8 cellular contexts compared by ENCODE assay signal in genomic region chr14:103529383-103530365, GRCh38. TPM values are rescaled to one million over a fixed set of nuclear protein-coding genes. Genes with fewer than 3 reads are reported as not detected.
DNase-seq lines count a peak whose midpoint lies in the region; ATAC-seq, FAIRE-seq and TF ChIP-seq lines count a peak whose summit lies in the region.

No MANE protein-coding gene starts in this region.

- peaks cover 6% of the 10 kb centered on the region for H3K36me3 Mint-ChIP-seq in CD8-positive, alpha-beta T cell

- H3K27ac ChIP-seq in CD8-positive, alpha-beta T cell (ENCODE audit: low read depth, low read length): peak overlapping the region; percentile 77
- H3K27ac ChIP-seq in H1 (ENCODE audit: low read depth, low read length): peak overlapping the region; percentile 59; the same call in 1 of the 2 replicates

- no peaks in the 10 kb centered on the region for H3K9me3 Mint-ChIP-seq in CD8-positive, alpha-beta T cell

- POLR2A ChIA-PET in CD8-positive, alpha-beta T cell (lab: Charles Lee): interaction anchor here (0.8 to 1.4 kb wide), 4 partner anchors 9 to 196 kb away, joined by 3 to 4 read pairs (median 3); partner anchors contain the start of genes BAG5 and EIF5
- POLR2A ChIA-PET in H1 (lab: Charles Lee; ENCODE audit: partially characterized antibody): interaction anchor here (0.6 to 29.8 kb wide), 11 partner anchors 11 to 379 kb away, joined by 3 to 844 read pairs (median 3); partner anchors contain the start of genes BAG5, CKB and EIF5

- no peak for ATAC-seq in CD8-positive, alpha-beta T cell

- no peaks in the 10 kb centered on the region for H3K27me3 ChIP-seq in CD8-positive, alpha-beta T cell (ENCODE audit: insufficient read depth, low read length)
- H3K27me3 ChIP-seq in H1 (replicated peaks in 1 of 4; ENCODE audit: control insufficient read depth in 3 of 4, extremely low read depth in 1 of 4, insufficient read depth in 3 of 4, low read length in 3 of 4) (peaks cover 0 to 7% (median 0%) of the 10 kb centered on the region in 4 experiments; a peak in 2 of 7 replicates), neuron (ENCODE audit: insufficient read depth, low read length) (no peaks in the 10 kb centered on the region)

- no peak for DNase-seq in CD8-positive, alpha-beta T cell
- DNase-seq in NB4 (ENCODE audit: low read depth) (no peak), H1 (ENCODE audit: low read depth in 1 of 2, low spot score in 2 of 2) (no peak), NCI-H2196 (lab: John Stamatoyannopoulos, UW; ENCODE audit: unreplicated experiment) (no peak), islet precursor cell (no peak), SW480 (ENCODE audit: low spot score) (no peak), NCI-H345 (lab: John Stamatoyannopoulos, UW) (no peak)

- H3K4me2 ChIP-seq in H1 (ENCODE audit: insufficient read depth in 1 of 2, low read depth in 2 of 2, low read length in 2 of 2): peak overlapping the region; percentile 87 to 97

- peak overlapping the region; percentile 79 for H4K8ac ChIP-seq in H1 (ENCODE audit: extremely low read depth, insufficient read depth, low read length)

- H2BK5ac ChIP-seq in H1 (ENCODE audit: low read depth, low read length): no peak overlapping the region

- peaks cover 37% of the 10 kb centered on the region for H3K4me1 Mint-ChIP-seq in CD8-positive, alpha-beta T cell (ENCODE audit: low read depth)

- peak overlapping the region; percentile 97 for H3K4ac ChIP-seq in H1 (replicated peaks; ENCODE audit: insufficient read length, low read depth, low read length)

- peak overlapping the region; percentile 93 for H3K27ac Mint-ChIP-seq in CD8-positive, alpha-beta T cell

- peak overlapping the region; percentile 44 for H4K91ac ChIP-seq in H1 (replicated peaks; ENCODE audit: insufficient read length, low read length)

- H3K79me1 ChIP-seq in H1 (ENCODE audit: low read depth, low read length): peaks cover 24% of the 10 kb centered on the region

- no peak for TF ChIP-seq POLR2A in NB4 (IDR thresholded peaks at IDR 0.05; ENCODE audit: extremely low read depth, insufficient read length)
- TF ChIP-seq POLR2A in H1 (IDR thresholded peaks at IDR 0.05; ENCODE audit: control extremely low read depth in 1 of 2, low read depth in 2 of 2, low read length in 2 of 2): no peak

- no peaks in the 10 kb centered on the region for H3K9me3 ChIP-seq in CD8-positive, alpha-beta T cell (ENCODE audit: low read length)
- H3K9me3 ChIP-seq in H1 (ENCODE audit: insufficient read depth in 2 of 2, low read depth in 1 of 2, low read length in 1 of 2) (no peaks in the 10 kb centered on the region), neuron (ENCODE audit: low read length) (no peaks in the 10 kb centered on the region)

- H3K4me3 Mint-ChIP-seq in CD8-positive, alpha-beta T cell: peak overlapping the region; percentile 91

- no peak overlapping the region for H3K18ac ChIP-seq in H1 (ENCODE audit: extremely low read depth, low read length)

- peaks cover 31% of the 10 kb centered on the region for H3K4me1 ChIP-seq in CD8-positive, alpha-beta T cell (ENCODE audit: insufficient read depth, low read length)
- H3K4me1 ChIP-seq in H1 (replicated peaks in 1 of 4; ENCODE audit: control insufficient read depth in 3 of 4, insufficient read depth in 4 of 4, low read length in 3 of 4) (peaks cover 0 to 12% (median 10%) of the 10 kb centered on the region in 4 experiments; a peak in 6 of 7 replicates), neuron (ENCODE audit: insufficient read depth, low read length) (peaks cover 31% of the 10 kb centered on the region)

- no peak for TF ChIP-seq RAD21 in H1 (IDR thresholded peaks at IDR 0.05 in 1 of 2, conservative IDR thresholded peaks at IDR 0.05 in 1 of 2; ENCODE audit: low read depth in 2 of 2, low read length in 2 of 2)

- CTCF ChIA-PET in CD8-positive, alpha-beta T cell (lab: Charles Lee): interaction anchor here (5.4 to 8.6 kb wide), 2 partner anchors 12 to 17 kb away, joined by 35 to 71 read pairs; no protein-coding TSS in a partner anchor
- CTCF ChIA-PET in H1 (lab: Charles Lee; ENCODE audit: partially characterized antibody): interaction anchor here (0.6 to 28.8 kb wide), 5 partner anchors 17 to 425 kb away, joined by 3 to 921 read pairs (median 3); partner anchors contain the start of gene CKB

- 54% methylated on average over 42 of the region's 42 CpGs; no CpG with 5 or more reads in 1 of the 2 experiments for WGBS in H1 (ENCODE audit: extremely low coverage in 1 of 2, insufficient coverage in 1 of 2, insufficient read length in 1 of 2, insufficient replicate concordance in 2 of 2, low coverage in 1 of 2, low lambda C conversion rate in 2 of 2, missing lambda C conversion rate in 1 of 2), 2 experiments

- FAIRE-seq in H1 (lab: Jason Lieb, UNC): no peak

- peaks cover 5 to 20% of the 10 kb centered on the region in 2 experiments; a peak in 3 of 4 replicates for H3K79me2 ChIP-seq in H1 (ENCODE audit: control insufficient read depth in 1 of 2, insufficient read depth in 2 of 2, low read length in 2 of 2)

- peaks cover 13 to 37% of the 10 kb centered on the region in 2 experiments for H4K20me1 ChIP-seq in H1 (replicated peaks in 1 of 2; ENCODE audit: control insufficient read depth in 1 of 2, insufficient read depth in 2 of 2, low read length in 2 of 2)

- H3K4me3 ChIP-seq in CD8-positive, alpha-beta T cell (ENCODE audit: low read depth, low read length): peak overlapping the region; percentile 87
- peak overlapping the region; percentile 90 for H3K4me3 ChIP-seq in NB4 (ENCODE audit: low read depth, low read length)
- peak overlapping the region; percentile 61 to 97 (median 94) for H3K4me3 ChIP-seq in H1 (ENCODE audit: extremely low read depth in 1 of 4, insufficient read depth in 2 of 4, low read depth in 3 of 4, low read length in 4 of 4)
- peak overlapping the region; percentile 94 for H3K4me3 ChIP-seq in neuron (ENCODE audit: low read length)

- 0 out of 2 replicates have a peak overlapping the region, but pooled peaks have one; percentile 61 for H2AK5ac ChIP-seq in H1 (ENCODE audit: low read depth, low read length)

- H4K5ac ChIP-seq in H1 (ENCODE audit: insufficient read length, low read depth, low read length): no peak overlapping the region

- H3K23ac ChIP-seq in H1 (ENCODE audit: insufficient read length): no peak overlapping the region

- H2BK120ac ChIP-seq in H1 (replicated peaks; ENCODE audit: low read depth, low read length): no peak overlapping the region

- no peak overlapping the region for H2BK20ac ChIP-seq in H1 (ENCODE audit: low read length)

- H3K9ac ChIP-seq in H1 (replicated peaks in 1 of 4; ENCODE audit: extremely low read depth in 1 of 4, low read depth in 3 of 4, low read length in 3 of 4): peak overlapping the region; percentile 59 to 82 (median 68)

- H2BK12ac ChIP-seq in H1 (ENCODE audit: low read depth, low read length): no peak overlapping the region; the same call in 1 of the 2 replicates

- peak overlapping the region; percentile 44 for H3K56ac ChIP-seq in H1 (replicated peaks; ENCODE audit: insufficient read length, low read depth, low read length)

- H3K23me2 ChIP-seq in H1 (ENCODE audit: low read depth, low read length): peaks cover 8% of the 10 kb centered on the region; the same call in 1 of the 2 replicates

- TF ChIP-seq CTCF in CD8-positive, alpha-beta T cell (IDR thresholded peaks at IDR 0.05): no peak
- TF ChIP-seq CTCF in NB4 (IDR thresholded peaks at IDR 0.05; ENCODE audit: low read depth, low read length) (no peak), H1 (IDR thresholded peaks at IDR 0.05; ENCODE audit: control extremely low read depth in 1 of 3, insufficient read depth in 1 of 3, low read depth in 1 of 3, low read length in 3 of 3) (no peak)

- no peaks in the 10 kb centered on the region for H3K27me3 Mint-ChIP-seq in CD8-positive, alpha-beta T cell (ENCODE audit: low read depth)

- H3K14ac ChIP-seq in H1 (ENCODE audit: insufficient read length): no peak overlapping the region

- H2AFZ ChIP-seq in H1 (ENCODE audit: low read length) (no peak overlapping the region), neuron (ENCODE audit: low read depth, low read length) (peak overlapping the region; percentile 34)

- intact Hi-C loops in CD8-positive, alpha-beta T cell (cut with DNase I, micrococcal nuclease): loop anchor here (1.0 to 10.0 kb wide), 4 partner anchors 33 to 195 kb away; partner anchors contain the start of genes BAG5 (in 2 of the 2), COA8 (in 2 of the 2), EIF5 (in 1 of the 2) and KLC1 (in 1 of the 2)

- no peak for TF ChIP-seq EP300 in H1 (IDR thresholded peaks at IDR 0.05; ENCODE audit: borderline replicate concordance in 1 of 2, low read depth in 2 of 2, low read length in 2 of 2)

- H2BK15ac ChIP-seq in H1 (ENCODE audit: low read length): no peak overlapping the region

- no peaks in the 10 kb centered on the region for H3K36me3 ChIP-seq in CD8-positive, alpha-beta T cell (ENCODE audit: insufficient read depth, low read length)
- H3K36me3 ChIP-seq in H1 (ENCODE audit: control insufficient read depth in 2 of 4, insufficient read depth in 4 of 4, low read length in 3 of 4) (peaks cover 0 to 10% (median 1%) of the 10 kb centered on the region in 4 experiments; a peak in 3 of 8 replicates), neuron (ENCODE audit: insufficient read depth, low read length) (peaks cover 10% of the 10 kb centered on the region)

RNA-seq across cellular contexts. Expression of gene TRMT61A, which starts 0.7 kb away (rescaled TPM):
- total RNA-seq in CD8-positive, alpha-beta T cell: 10 to 100 TPM; 10.9 to 11.6 TPM
- total RNA-seq in H1 (2021; fragmentation: NEBNext Ultra II Directional; extraction: Animal tissue kit (Norgen Biotek cat#: 25700)): 15.1 and 15.8 TPM in 2 replicates
- 19.0 and 29.7 TPM in 2 replicates for polyA plus RNA-seq in H1 (2011; rRNA removed)
- polyA plus RNA-seq in H1 (2011; cell fraction: cytosol; rRNA removed): 23.3 TPM
- 44.0 TPM for polyA plus RNA-seq in H1 (2011; cell fraction: nucleus; rRNA removed)
- 9.2 to 14.2 TPM (median 13.8 TPM) in 4 replicates for polyA plus RNA-seq in H1 (2012, experiment 1 of 2)
- 11.3 TPM for polyA plus RNA-seq in H1 (2012, experiment 2 of 2)
- 6.8 TPM for polyA plus RNA-seq in H1 (2013, experiment 1 of 2)
- 6.6 TPM for polyA plus RNA-seq in H1 (2013, experiment 2 of 2)
- 6.4 and 6.9 TPM in 2 replicates for polyA minus RNA-seq in H1 (2011; rRNA and poly(A)+ RNA removed)
- 11.2 TPM for polyA minus RNA-seq in H1 (2011; cell fraction: cytosol; rRNA and poly(A)+ RNA removed)
- polyA minus RNA-seq in H1 (2011; cell fraction: nucleus; rRNA and poly(A)+ RNA removed): 26.1 TPM

RNA-seq across cellular contexts. Expression of gene CKB, which starts 7.0 kb away (rescaled TPM):
- 1 to 10 TPM; 6.5 TPM for total RNA-seq in CD8-positive, alpha-beta T cell
- total RNA-seq in H1 (2021; fragmentation: NEBNext Ultra II Directional; extraction: Animal tissue kit (Norgen Biotek cat#: 25700)): 538 and 572 TPM in 2 replicates
- polyA plus RNA-seq in H1 (2011; rRNA removed): 950 and 1,969 TPM in 2 replicates
- 828 TPM for polyA plus RNA-seq in H1 (2011; cell fraction: cytosol; rRNA removed)
- polyA plus RNA-seq in H1 (2011; cell fraction: nucleus; rRNA removed): 1,943 TPM
- polyA plus RNA-seq in H1 (2012, experiment 1 of 2): 757 to 990 TPM (median 908 TPM) in 4 replicates
- 939 TPM for polyA plus RNA-seq in H1 (2012, experiment 2 of 2)
- polyA plus RNA-seq in H1 (2013, experiment 1 of 2): 514 TPM
- 503 TPM for polyA plus RNA-seq in H1 (2013, experiment 2 of 2)
- polyA minus RNA-seq in H1 (2011; rRNA and poly(A)+ RNA removed): 153 and 156 TPM in 2 replicates
- polyA minus RNA-seq in H1 (2011; cell fraction: cytosol; rRNA and poly(A)+ RNA removed): 356 TPM
- 378 TPM for polyA minus RNA-seq in H1 (2011; cell fraction: nucleus; rRNA and poly(A)+ RNA removed)

RNA-seq across cellular contexts. Expression of gene BAG5, which starts 32.8 kb away (rescaled TPM):
- 10 to 100 TPM; 46.2 to 46.3 TPM for total RNA-seq in CD8-positive, alpha-beta T cell
- 29.2 and 29.5 TPM in 2 replicates for total RNA-seq in H1 (2021; fragmentation: NEBNext Ultra II Directional; extraction: Animal tissue kit (Norgen Biotek cat#: 25700))
- polyA plus RNA-seq in H1 (2011; rRNA removed): 5.9 and 7.4 TPM in 2 replicates
- 8.2 TPM for polyA plus RNA-seq in H1 (2011; cell fraction: cytosol; rRNA removed)
- 5.3 TPM for polyA plus RNA-seq in H1 (2011; cell fraction: nucleus; rRNA removed)
- polyA plus RNA-seq in H1 (2012, experiment 1 of 2): 13.5 to 26.1 TPM (median 16.6 TPM) in 4 replicates
- polyA plus RNA-seq in H1 (2012, experiment 2 of 2): 2.3 TPM
- polyA plus RNA-seq in H1 (2013, experiment 1 of 2): 18.4 TPM
- 17.4 TPM for polyA plus RNA-seq in H1 (2013, experiment 2 of 2)
- polyA minus RNA-seq in H1 (2011; rRNA and poly(A)+ RNA removed): 11.8 and 13.3 TPM in 2 replicates
- 13.7 TPM for polyA minus RNA-seq in H1 (2011; cell fraction: cytosol; rRNA and poly(A)+ RNA removed)
- polyA minus RNA-seq in H1 (2011; cell fraction: nucleus; rRNA and poly(A)+ RNA removed): 12.5 TPM

RNA-seq across cellular contexts. Expression of gene COA8, which starts 33.1 kb away (rescaled TPM):
- 10 to 100 TPM; 11.6 to 13.4 TPM for total RNA-seq in CD8-positive, alpha-beta T cell
- 35.0 and 35.5 TPM in 2 replicates for total RNA-seq in H1 (2021; fragmentation: NEBNext Ultra II Directional; extraction: Animal tissue kit (Norgen Biotek cat#: 25700))
- 5.9 and 7.1 TPM in 2 replicates for polyA plus RNA-seq in H1 (2011; rRNA removed)
- 10.9 TPM for polyA plus RNA-seq in H1 (2011; cell fraction: cytosol; rRNA removed)
- 12.8 TPM for polyA plus RNA-seq in H1 (2011; cell fraction: nucleus; rRNA removed)
- 23.7 to 31.1 TPM (median 30.1 TPM) in 4 replicates for polyA plus RNA-seq in H1 (2012, experiment 1 of 2)
- polyA plus RNA-seq in H1 (2012, experiment 2 of 2): 27.0 TPM
- polyA plus RNA-seq in H1 (2013, experiment 1 of 2): 31.3 TPM
- polyA plus RNA-seq in H1 (2013, experiment 2 of 2): 27.9 TPM
- 4.3 and 5.2 TPM in 2 replicates for polyA minus RNA-seq in H1 (2011; rRNA and poly(A)+ RNA removed)
- polyA minus RNA-seq in H1 (2011; cell fraction: cytosol; rRNA and poly(A)+ RNA removed): 8.7 TPM
- 18.8 TPM for polyA minus RNA-seq in H1 (2011; cell fraction: nucleus; rRNA and poly(A)+ RNA removed)

Comparison
In these comparisons a context has a peak if more than half of its experiments do, and no peak if none do; other contexts are left out.
1. RNA of gene CKB, which starts 7.0 kb away (total RNA-seq): 538 to 572 TPM in H1; 6.5 TPM in CD8-positive, alpha-beta T cell; every median in the first group is over 10 times any median in the second.
2. Peak in every context shown above with its lines, with median percentiles within 50 percentile points of each other: H3K4me3 ChIP-seq.